Comparison of ENCODE assay signal across 24 cellular contexts in the genomic region with DNA sequence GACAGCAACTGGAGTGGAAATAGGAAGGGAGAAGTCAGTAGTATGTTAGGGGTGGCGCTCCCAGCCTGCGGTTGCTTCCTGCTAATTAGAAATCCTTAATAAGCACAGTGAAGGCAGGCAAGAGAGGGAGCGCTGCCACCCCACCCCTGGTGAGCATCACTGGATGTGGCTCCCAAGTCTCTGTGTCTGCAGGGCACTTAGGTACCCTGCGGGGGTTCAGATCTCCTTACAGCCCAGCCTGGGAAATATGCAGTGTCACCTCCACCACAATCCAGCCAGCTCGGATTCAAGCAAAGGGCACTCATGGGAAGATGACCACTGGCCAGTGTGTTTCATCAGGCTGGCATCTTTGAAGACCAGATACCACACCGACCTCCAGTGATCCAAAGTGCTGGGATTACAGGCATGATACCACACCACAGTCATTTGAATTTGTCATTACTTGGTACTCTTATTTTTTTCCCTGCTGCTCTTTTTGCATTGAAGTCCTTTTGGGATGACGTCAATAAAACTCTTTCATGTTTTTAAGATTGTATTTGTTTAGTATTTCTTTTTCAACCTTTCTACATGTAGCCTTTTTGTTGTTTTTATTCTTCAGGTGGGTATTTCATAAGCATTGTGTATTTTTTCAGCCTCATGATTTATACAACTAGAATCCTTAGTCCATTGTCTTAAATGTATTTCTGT.
"Had no signal": no experiment of that assay in that cellular context is flagged by ENCODE, and none has a peak within 500 bp of the region (broad histone marks: within the 10 kb centered on the region; RNA-seq: fewer than 3 reads in every experiment).

No MANE protein-coding gene starts in this region.

- H3K27me3 ChIP-seq: neural progenitor cell, ovary, thyroid gland, upper lobe of left lung, vagina had no signal

- DNase-seq: natural killer cell; occipital lobe; ovary; psoas muscle; right cardiac atrium; small intestine; stimulated activated CD4-positive, alpha-beta T cell treated with anti-CD3 and anti-CD28 coated beads, Interleukin-15, amount 100 ng/mL, for 24 hours; stimulated activated CD4-positive, alpha-beta T cell treated with anti-CD3 and anti-CD28 coated beads, Interleukin-2, amount 100 ng/mL, for 24 hours; stimulated activated CD4-positive, alpha-beta T cell treated with anti-CD3 and anti-CD28 coated beads, Interleukin-2, amount 100 ng/mL, for 48 hours; stimulated activated CD4-positive, alpha-beta T cell treated with anti-CD3 and anti-CD28 coated beads, Interleukin-4, amount 100 ng/mL, for 24 hours; stimulated activated naive B cell treated with anti-CD40 and anti-IgM and Interleukin-4, amounts not matched to agents 10 μg/mL and 1 μg/mL and 100 μg/mL, for 72 hours; stimulated activated naive CD4-positive, alpha-beta T cell treated with Interleukin-2 at 50 U/mL for 16 hours; stomach; thyroid gland; trophoblast cell; upper lobe of left lung had no signal

- H3K4me1 ChIP-seq: neural progenitor cell, parathyroid adenoma, psoas muscle, stomach, thyroid gland, tibial nerve, upper lobe of left lung, vagina had no signal

- H3K9ac ChIP-seq: neural progenitor cell, parathyroid adenoma had no signal

- H3K4me2 ChIP-seq: neural progenitor cell had no signal

- H3K9me3 ChIP-seq: ovary, psoas muscle, thoracic aorta, thyroid gland, vagina had no signal

- ATAC-seq: natural killer cell; psoas muscle; right cardiac atrium; sciatic nerve; stimulated activated effector memory CD8-positive, alpha-beta T cell treated with anti-CD3 and anti-CD28 coated beads, Interleukin-12 subunit alpha, Interleukin-12 subunit beta, amount 100 ng/mL, for 72 hours; stimulated activated naive B cell treated with anti-CD40 and anti-IgM and Interleukin-4, amounts not matched to agents 10 μg/mL and 1 μg/mL and 100 μg/mL, for 72 hours had no signal

- FAIRE-seq: small intestine, urothelium cell line had no signal

- H3K4me3 ChIP-seq: neural progenitor cell, ovary, psoas muscle, stomach, thoracic aorta, thyroid gland, tibial nerve, upper lobe of left lung, vagina had no signal

- H3K79me2 ChIP-seq: parathyroid adenoma had no signal

- H3K36me3 ChIP-seq: neural progenitor cell, ovary, stomach, thoracic aorta, thyroid gland, tibial nerve, upper lobe of left lung, vagina had no signal

- H3K27ac ChIP-seq: neural progenitor cell, ovary, parathyroid adenoma, psoas muscle, stomach, thoracic aorta, thyroid gland, tibial nerve, upper lobe of left lung, vagina had no signal

- H2AFZ ChIP-seq: neural progenitor cell, parathyroid adenoma had no signal
